ENCODE assay signal across 8 cellular contexts in genomic region chr9:126781717-126782388, GRCh38. TPM values are rescaled to one million over a fixed set of nuclear protein-coding genes. Genes with fewer than 3 reads are reported as not detected.
DNase-seq lines count a peak whose midpoint lies in the region; ATAC-seq and TF ChIP-seq lines count a peak whose summit lies in the region.

No MANE protein-coding gene starts in this region.

- no peaks in the 10 kb centered on the region for H3F3A ChIP-seq in PC-9 (ENCODE audit: insufficient read depth, low read depth)

- no peaks in the 10 kb centered on the region for H3K36me3 Mint-ChIP-seq in activated T-cell treated with anti-CD3 and anti-CD28 coated beads, Interleukin-2, amount 50 U/mL, for 4 hours (ENCODE audit: insufficient read depth)
- H3K36me3 Mint-ChIP-seq in neural crest cell (ENCODE audit: low read depth) = no peaks in the 10 kb centered on the region

- H3K9ac ChIP-seq in fibroblast of lung (ENCODE audit: insufficient read depth, low read length) = no peak overlapping the region

- peak; percentile 98 for TF ChIP-seq RAD21 in Ishikawa (IDR thresholded peaks at IDR 0.05; ENCODE audit: low read depth)

- H3K9me3 ChIP-seq in PC-9 (ENCODE audit: insufficient read depth, low read depth) (no peaks in the 10 kb centered on the region), fibroblast of lung (ENCODE audit: control insufficient read depth, insufficient read depth, low read depth, low read length) (no peaks in the 10 kb centered on the region)

- H3K36me3 ChIP-seq in PC-9 (ENCODE audit: low read depth) = no peaks in the 10 kb centered on the region
- H3K36me3 ChIP-seq in fibroblast of lung (ENCODE audit: control insufficient read depth, insufficient read depth, low read length) = no peaks in the 10 kb centered on the region

- H3K9me3 Mint-ChIP-seq in activated T-cell treated with anti-CD3 and anti-CD28 coated beads, Interleukin-2, amount 50 U/mL, for 4 hours = no peaks in the 10 kb centered on the region
- no peaks in the 10 kb centered on the region for H3K9me3 Mint-ChIP-seq in neural crest cell

- DNase-seq in D341Med (ENCODE audit: low spot score) (peak; percentile 90), PC-9 (peak; percentile 63 to 86), fibroblast of lung (ENCODE audit: low read depth in 2 of 2) (peak; percentile 49 to 70), neural crest cell (ENCODE audit: low read depth, low spot score) (peak; percentile 98)
- peak; percentile 87 for DNase-seq in activated T-cell treated with anti-CD3 and anti-CD28 coated beads, Interleukin-2, amount 50 U/mL, for 4 hours
- peak; percentile 90 for DNase-seq in stimulated activated naive CD8-positive, alpha-beta T cell treated with anti-CD3 and anti-CD28 coated beads, Interleukin-15, Interleukin-2, amounts not matched to agents 100 U/mL and 50 U/mL, for 24 hours

- no peaks in the 10 kb centered on the region for H3K4me1 ChIP-seq in PC-9 (replicated peaks; ENCODE audit: insufficient read depth)
- H3K4me1 ChIP-seq in fibroblast of lung (ENCODE audit: control insufficient read depth, extremely low read depth, insufficient read depth, low read length) = no peaks in the 10 kb centered on the region

- ATAC-seq in activated T-cell treated with anti-CD3 and anti-CD28 coated beads, Interleukin-2, amount 50 U/mL, for 4 hours = peak; percentile 93 to 96
- peak; percentile 78 for ATAC-seq in stimulated activated naive CD8-positive, alpha-beta T cell treated with anti-CD3 and anti-CD28 coated beads, Interleukin-15, Interleukin-2, amounts not matched to agents 100 U/mL and 50 U/mL, for 24 hours
- no peak for ATAC-seq in GM18858 (IDR thresholded peaks at IDR 0.05; ENCODE audit: unreplicated experiment)

- H2AFZ ChIP-seq in PC-9 = no peak overlapping the region
- no peak overlapping the region for H2AFZ ChIP-seq in fibroblast of lung (ENCODE audit: low read length)

- H3K4me3 Mint-ChIP-seq in activated T-cell treated with anti-CD3 and anti-CD28 coated beads, Interleukin-2, amount 50 U/mL, for 4 hours = no peak overlapping the region
- no peak overlapping the region for H3K4me3 Mint-ChIP-seq in neural crest cell

- H3K4me3 ChIP-seq in PC-9 (no peak overlapping the region), fibroblast of lung (replicated peaks in 1 of 4; ENCODE audit: control extremely low read depth in 1 of 4, insufficient read depth in 1 of 4, low read depth in 3 of 4, low read length in 4 of 4) (peak overlapping the region in 2 of 4 experiments; percentile 3 to 28)

- peak overlapping the region; percentile 48 for H3K4me2 ChIP-seq in PC-9
- peak overlapping the region; percentile 25 for H3K4me2 ChIP-seq in fibroblast of lung (ENCODE audit: extremely low read depth, insufficient read depth, low read length)

- CTCF ChIA-PET in PC-9 (lab: Charles Lee) = interaction anchor here (0.5 to 2.7 kb wide), 20 partner anchors 10 to 657 kb away, joined by 3 to 40 read pairs (median 4); partner anchors contain the start of gene ZBTB43

- H4K20me1 ChIP-seq in PC-9 (ENCODE audit: insufficient read depth) = no peaks in the 10 kb centered on the region
- H4K20me1 ChIP-seq in fibroblast of lung (ENCODE audit: control insufficient read depth, extremely low read depth, insufficient read depth, low read length) = no peaks in the 10 kb centered on the region

- BruUV-seq in PC-9 (replicated peaks; lab: Mats Ljungman, UMichigan) = no TSS peak

- POLR2A ChIA-PET in PC-9 (lab: Charles Lee; ENCODE audit: unreplicated experiment) = interaction anchor here (0.5 to 0.7 kb wide), 3 partner anchors 91 to 945 kb away, joined by 5 to 14 read pairs (median 5); no protein-coding TSS in a partner anchor

- H3K27ac ChIP-seq in PC-9 = no peak overlapping the region
- no peak overlapping the region for H3K27ac ChIP-seq in fibroblast of lung (ENCODE audit: insufficient read depth, low read length)

- H3K27me3 ChIP-seq in PC-9 (ENCODE audit: insufficient read depth, low read depth) (no peaks in the 10 kb centered on the region), fibroblast of lung (ENCODE audit: control insufficient read depth, insufficient read depth, low read length) (peaks cover 3% of the 10 kb centered on the region)

- no peak for TF ChIP-seq EP300 in Ishikawa (IDR thresholded peaks at IDR 0.05; ENCODE audit: borderline replicate concordance)

- no peaks in the 10 kb centered on the region for H3K4me1 Mint-ChIP-seq in activated T-cell treated with anti-CD3 and anti-CD28 coated beads, Interleukin-2, amount 50 U/mL, for 4 hours (ENCODE audit: low read depth)
- peaks cover 6% of the 10 kb centered on the region for H3K4me1 Mint-ChIP-seq in neural crest cell

- H3K79me2 ChIP-seq in PC-9 (ENCODE audit: low read depth) (no peaks in the 10 kb centered on the region), fibroblast of lung (ENCODE audit: control insufficient read depth, insufficient read depth, low read length) (no peaks in the 10 kb centered on the region)

- peaks cover 26% of the 10 kb centered on the region for H3K27me3 Mint-ChIP-seq in activated T-cell treated with anti-CD3 and anti-CD28 coated beads, Interleukin-2, amount 50 U/mL, for 4 hours (ENCODE audit: low read depth)
- H3K27me3 Mint-ChIP-seq in neural crest cell (ENCODE audit: low read depth) = peaks cover 39% of the 10 kb centered on the region

- intact Hi-C loops in PC-9 (cut with micrococcal nuclease; ENCODE audit: unreplicated experiment) = loop anchor here (1.0 to 2.0 kb wide), 4 partner anchors 76 to 283 kb away; no protein-coding TSS in a partner anchor

- no peaks in the 10 kb centered on the region for H3K9me2 ChIP-seq in PC-9 (ENCODE audit: insufficient read depth)

- TF ChIP-seq CTCF in PC-9 (conservative IDR thresholded peaks at IDR 0.05) (peak; percentile 96), fibroblast of lung (conservative IDR thresholded peaks at IDR 0.05 in 1 of 2, IDR thresholded peaks at IDR 0.05 in 1 of 2; ENCODE audit: low read depth in 1 of 2, low read length in 2 of 2) (peak; percentile 88 to 91), neural crest cell (conservative IDR thresholded peaks at IDR 0.05) (peak; percentile 98)

- no peak overlapping the region for H3K27ac Mint-ChIP-seq in neural crest cell (ENCODE audit: unreplicated experiment)

TF ChIP-seq in Ishikawa, 13 proteins besides CTCF, POLR2A, EP300 and RAD21:
- TF ChIP-seq ZBTB7A (IDR thresholded peaks at IDR 0.05; ENCODE audit: low read depth) (peak; percentile 80; the same call in 1 of the 2 replicates), CREB1 (IDR thresholded peaks at IDR 0.05; ENCODE audit: low read depth) (no peak)

RNA-seq across cellular contexts. Expression of gene ZBTB43, which starts 23.0 kb away (rescaled TPM):
- total RNA-seq in PC-9 (2021) (12.1 and 18.4 TPM in 2 replicates), fibroblast of lung (11.0 and 12.6 TPM in 2 replicates), neural crest cell (14.5 and 23.0 TPM in 2 replicates)
- total RNA-seq in activated T-cell treated with anti-CD3 and anti-CD28 coated beads, Interleukin-2, amount 50 U/mL, for 4 hours = 10 to 100 TPM; 13.8 to 18.9 (median 18.2) TPM
- polyA plus RNA-seq in fibroblast of lung = 6.8 and 7.1 TPM in 2 replicates
- 4.8 and 5.2 TPM in 2 replicates for polyA plus RNA-seq in fibroblast of lung (2012)
- 5.5 and 14.0 TPM in 2 replicates for polyA minus RNA-seq in fibroblast of lung (ENCODE audit: low replicate concordance)
